In genomic region chr12:16348435-16349131, GRCh38 we compare ENCODE assay signal across 8 cellular contexts. TPM values are rescaled to one million over a fixed set of nuclear protein-coding genes. Genes with fewer than 3 reads are reported as not detected.
DNase-seq lines count a peak whose midpoint lies in the region; ATAC-seq, FAIRE-seq and TF ChIP-seq lines count a peak whose summit lies in the region.

No MANE protein-coding gene starts in this region.

- H3K27me3 Mint-ChIP-seq in immature natural killer cell (ENCODE audit: low read depth in 3 of 3), result peaks cover 0 to 5% (median 3%) of the 10 kb centered on the region in 3 donors

- H3K4me3 ChIP-seq in A549 (peak overlapping the region; percentile 76), HFF-Myc (replicated peaks; ENCODE audit: low read depth, low read length) (peak overlapping the region; percentile 59), astrocyte of the cerebellum (ENCODE audit: low read depth, low read length) (peak overlapping the region; percentile 47), left lung (peak overlapping the region; percentile 40 to 56)

- H3K36me3 Mint-ChIP-seq in immature natural killer cell, result no peaks in the 10 kb centered on the region

- peak; percentile 54 to 56 for ATAC-seq in A549
- ATAC-seq in left lung, result peak; percentile 20

- intact Hi-C loops in left lung (cut with DNase I), result no loop called here

- TF ChIP-seq EP300 in A549 (IDR thresholded peaks at IDR 0.05), result no peak

- TF ChIP-seq CTCF in A549 (IDR thresholded peaks at IDR 0.05) (no peak), HFF-Myc (IDR thresholded peaks at IDR 0.05; ENCODE audit: low read depth, low read length, missing control alignments) (no peak), astrocyte of the cerebellum (IDR thresholded peaks at IDR 0.05; ENCODE audit: low read depth, low read length, missing control alignments) (no peak), left lung (IDR thresholded peaks at IDR 0.05) (no peak)

- H3K27ac ChIP-seq in A549 (peak overlapping the region; percentile 97 to 99), left lung (peak overlapping the region; percentile 80 to 85)

- H3K9me3 Mint-ChIP-seq in immature natural killer cell, result peaks cover 4 to 19% (median 7%) of the 10 kb centered on the region in 6 donors

- H3K4me3 Mint-ChIP-seq in immature natural killer cell, result no peak overlapping the region

- TF ChIP-seq POLR2A in A549 (IDR thresholded peaks at IDR 0.05; ENCODE audit: low read length), result peak; percentile 26; the same call in 1 of the 2 replicates

- no peaks in the 10 kb centered on the region for H3K27me3 ChIP-seq in left lung

- H3K9me3 ChIP-seq in A549 (no peaks in the 10 kb centered on the region), left lung (no peaks in the 10 kb centered on the region)

- peak overlapping the region; percentile 95 for H3K4me2 ChIP-seq in A549

- in situ Hi-C loops in astrocyte of the cerebellum (cut with HindIII; ENCODE audit: low sequenced_read_pairs), result no loop called here

- TF ChIP-seq RAD21 in A549 (conservative IDR thresholded peaks at IDR 0.05 in 1 of 2, IDR thresholded peaks at IDR 0.05 in 1 of 2), result no peak

- H3K27ac Mint-ChIP-seq in immature natural killer cell, result no peak overlapping the region

- 1% methylated on average over 10 of the region's 10 CpGs for WGBS in A549 (ENCODE audit: missing lambda C conversion rate)

- H3K4me1 ChIP-seq in A549 (peaks cover 55% of the 10 kb centered on the region), left lung (peaks cover 3 to 50% of the 10 kb centered on the region in 2 donors)

- POLR2A ChIA-PET in A549 (lab: Yijun Ruan, JAX), result interaction anchor here (1.3 to 1.4 kb wide), 3 partner anchors 14 to 19 kb away, joined by 3 to 5 read pairs (median 3); no protein-coding TSS in a partner anchor

- peak in 1 of 2 experiments; percentile 39 for DNase-seq in A549 (ENCODE audit: low read depth in 1 of 2, low spot score in 1 of 2)
- DNase-seq in HFF-Myc (ENCODE audit: extremely low read depth, low read depth), result no peak
- DNase-seq in astrocyte of the cerebellum (ENCODE audit: low read depth), result no peak
- no peak for DNase-seq in left lung
- DNase-seq in immature natural killer cell, result no peak
- no peak for DNase-seq in germinal center (ENCODE audit: low spot score)
- DNase-seq in OCI-M2 (lab: John Stamatoyannopoulos, UW; ENCODE audit: unreplicated experiment), result no peak
- no peak for DNase-seq in stimulated activated CD4-positive, alpha-beta T cell treated with anti-CD3 and anti-CD28 coated beads, Interleukin-4, amount 100 ng/mL, for 4 hours

- peaks cover 0 to 5% of the 10 kb centered on the region in 2 donors for H3K4me1 Mint-ChIP-seq in immature natural killer cell

- CTCF ChIA-PET in A549 (lab: Yijun Ruan, JAX), result interaction anchor here (1.2 kb wide), 1 partner anchor 12 kb away, joined by 4 read pairs; no protein-coding TSS in a partner anchor

- H3K36me3 ChIP-seq in left lung, result no peaks in the 10 kb centered on the region

- FAIRE-seq in A549 (lab: Jason Lieb, UNC), result no peak

TF ChIP-seq in A549, 52 proteins besides CTCF, POLR2A, EP300 and RAD21:
- TF ChIP-seq HEYL (CRISPR knock-in tag; IDR thresholded peaks at IDR 0.05) (no peak), TFCP2L1 (CRISPR knock-in tag; IDR thresholded peaks at IDR 0.05) (peak; percentile 34; the same call in 1 of the 2 replicates), PHF8 (IDR thresholded peaks at IDR 0.05; ENCODE audit: borderline replicate concordance, low read depth) (peak; percentile 16; the same call in 1 of the 2 replicates), RNF2 (IDR thresholded peaks at IDR 0.05; ENCODE audit: borderline replicate concordance, low read depth) (no peak), CHD2 (IDR thresholded peaks at IDR 0.05; ENCODE audit: low read length, partially characterized antibody) (no peak), NR3C1 (IDR thresholded peaks at IDR 0.05) (no peak), HOXB5 (CRISPR knock-in tag; IDR thresholded peaks at IDR 0.05) (no peak), RARB (CRISPR knock-in tag; IDR thresholded peaks at IDR 0.05) (peak; percentile 38; the same call in 1 of the 2 replicates)

RNA-seq across cellular contexts. Expression of gene MGST1, which starts 1.1 kb away (rescaled TPM):
- polyA plus RNA-seq in A549 (2011; rRNA removed) (1,309 and 1,782 TPM in 2 replicates), A549 (2017; fragmentation: RNase III; extraction: RNeasy Plus Mini Kit Qiagen cat#74134 plus additional on column Dnase treatment) (869 to 949 TPM (median 919 TPM) in 3 replicates), immature natural killer cell (1 to 10 TPM in 2 of 3 donors, under 1 TPM in 1; 0.63 to 9.1 (median 3.5) TPM)
- polyA plus RNA-seq in A549 (2012; cell fraction: cytosol; rRNA removed), result 564 and 568 TPM in 2 replicates
- polyA plus RNA-seq in A549 (2012; cell fraction: nucleus; rRNA removed), result 141 and 211 TPM in 2 replicates
- polyA minus RNA-seq in A549 (2011; rRNA and poly(A)+ RNA removed), result 563 and 649 TPM in 2 replicates
- total RNA-seq in left lung, result 100 to 1,000 TPM; 485 to 679 TPM

Comparison
In these comparisons a context has a peak if more than half of its experiments do, and no peak if none do; other contexts are left out.
1. RNA of gene MGST1, which starts 1.1 kb away (polyA plus RNA-seq): 141 to 1,782 TPM in A549; 0.63 to 9.1 TPM in immature natural killer cell; every median in the first group is over 10 times any median in the second.
2. Peak in every context shown above with its lines, with median percentiles within 50 percentile points of each other: H3K4me3 ChIP-seq.